14 cellular contexts compared by ENCODE assay signal in genomic region chr12:15356831-15357456, GRCh38.
A peak's percentile ranks its signal among the peaks of the same experiment; 100 is the strongest.
DNase-seq lines count a peak whose midpoint lies in the region; ATAC-seq and TF ChIP-seq lines count a peak whose summit lies in the region.
"Had no signal": no experiment of that assay in that cellular context is flagged by ENCODE, and none has a peak within 500 bp of the region (broad histone marks: within the 10 kb centered on the region; RNA-seq: fewer than 3 reads in every experiment).

No MANE protein-coding gene starts in this region.

- H3K36me3 Mint-ChIP-seq in nephron (ENCODE audit: low read depth): peaks cover 10% of the 10 kb centered on the region
- H3K36me3 Mint-ChIP-seq: activated naive CD8-positive, alpha-beta T cell; CD4-positive, alpha-beta memory T cell had no signal

- DNase-seq in DMS79 treated with DMSO at 0.1 percent for 48 hours (lab: John Stamatoyannopoulos, UW) (peak; percentile 72), NCI-H1417 treated with DMSO at 0.1 percent for 48 hours (lab: John Stamatoyannopoulos, UW) (peak; percentile 99), NCI-H2227 treated with DMSO at 0.1 percent for 48 hours (lab: John Stamatoyannopoulos, UW) (peak; percentile 78), NCI-H226 (no peak), amniotic stem cell (lab: John Stamatoyannopoulos, UW) (no peak)
- no peak for DNase-seq in NK-92 treated with Interleukin-12 subunit alpha and Interleukin-12 subunit beta, amount 100 ng/mL, for 24 hours (lab: John Stamatoyannopoulos, UW)
- DNase-seq: activated CD4-positive, CD25-positive, alpha-beta regulatory T cell treated with anti-CD3 and anti-CD28 coated beads, Interleukin-2, amount 50 U/mL, for 72 hours; CD4-positive, alpha-beta memory T cell; Kasumi-1; left ventricle myocardium inferior; NCI-H1694 treated with DMSO at 0.1 percent for 48 hours had no signal

- H3K27me3 Mint-ChIP-seq in nephron (ENCODE audit: low read depth): peaks cover 3% of the 10 kb centered on the region
- H3K27me3 Mint-ChIP-seq: CD4-positive, alpha-beta memory T cell had no signal

- H3K9me3 Mint-ChIP-seq in nephron: peaks cover 3% of the 10 kb centered on the region

- TF ChIP-seq CTCF in nephron (IDR thresholded peaks at IDR 0.05; ENCODE audit: unreplicated experiment in 3 of 3): no peak

- H3K4me3 Mint-ChIP-seq in nephron: no peak overlapping the region
- H3K4me3 Mint-ChIP-seq: activated naive CD8-positive, alpha-beta T cell; CD4-positive, alpha-beta memory T cell had no signal

- ATAC-seq in GM18873 (IDR thresholded peaks at IDR 0.05; ENCODE audit: low FRiP score, unreplicated experiment): no peak

- H3K27ac Mint-ChIP-seq in nephron: peak overlapping the region; percentile 7 to 94 (median 12)
- H3K27ac Mint-ChIP-seq: activated naive CD8-positive, alpha-beta T cell; CD4-positive, alpha-beta memory T cell had no signal

- H3K4me1 Mint-ChIP-seq in nephron: peaks cover 2% of the 10 kb centered on the region
- H3K4me1 Mint-ChIP-seq: CD4-positive, alpha-beta memory T cell had no signal

Comparison
In these comparisons a context has a peak if more than half of its experiments do, and no peak if none do; other contexts are left out.
1. DNase-seq: peak in DMS79 treated with DMSO at 0.1 percent for 48 hours (single experiment), NCI-H1417 treated with DMSO at 0.1 percent for 48 hours (single experiment) and NCI-H2227 treated with DMSO at 0.1 percent for 48 hours (single experiment); none in NK-92 treated with Interleukin-12 subunit alpha and Interleukin-12 subunit beta, amount 100 ng/mL, for 24 hours (single experiment), NCI-H226 (single experiment) and amniotic stem cell (single experiment).